ENCODE assay signal across 16 cellular contexts in the genomic region with DNA sequence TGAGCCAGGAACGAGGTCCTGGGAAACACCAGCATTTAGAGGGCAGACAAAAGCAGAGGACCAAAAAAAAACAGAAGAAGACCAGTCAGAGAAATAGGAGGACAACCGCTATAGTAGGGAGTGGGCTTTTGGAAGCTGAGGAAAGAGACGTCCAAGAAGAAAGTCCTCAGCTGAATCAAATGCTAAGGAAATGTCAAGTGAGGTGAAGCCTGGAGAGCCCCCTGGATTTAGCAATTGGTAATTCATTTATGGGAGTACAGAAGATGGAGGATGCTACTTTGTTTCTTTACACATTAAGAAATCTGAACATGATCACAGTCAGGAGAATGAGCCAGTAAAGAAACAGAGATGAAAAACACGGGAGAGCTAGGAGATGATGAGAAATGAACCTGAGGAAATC. TPM values are rescaled to one million over a fixed set of nuclear protein-coding genes. Genes with fewer than 3 reads are reported as not detected.
A peak's percentile ranks its signal among the peaks of the same experiment; 100 is the strongest.
DNase-seq lines count a peak whose midpoint lies in the region; ATAC-seq and TF ChIP-seq lines count a peak whose summit lies in the region.
"Had no signal": no experiment of that assay in that cellular context is flagged by ENCODE, and none has a peak within 500 bp of the region (broad histone marks: within the 10 kb centered on the region; RNA-seq: fewer than 3 reads in every experiment).

No MANE protein-coding gene starts in this region.

- H3K27me3 Mint-ChIP-seq in activated CD4-positive, alpha-beta T cell treated with anti-CD3 and anti-CD28 coated beads, Interleukin-2, amount 10 ng/mL, durations not matched to agents 24 days and 14 days: peaks cover 14% of the 10 kb centered on the region
- no peaks in the 10 kb centered on the region for H3K27me3 Mint-ChIP-seq in activated CD4-positive, alpha-beta T cell treated with anti-CD3 and anti-CD28 coated beads, Interleukin-2, amount 10 ng/mL, durations not matched to agents 7 days and 5 days
- no peaks in the 10 kb centered on the region for H3K27me3 Mint-ChIP-seq in endodermal cell (ENCODE audit: insufficient read depth)

- no peak overlapping the region for H3K4me3 Mint-ChIP-seq in activated CD4-positive, alpha-beta T cell treated with anti-CD3 and anti-CD28 coated beads, Interleukin-2, amount 10 ng/mL, durations not matched to agents 24 days and 14 days
- no peak overlapping the region for H3K4me3 Mint-ChIP-seq in activated CD4-positive, alpha-beta T cell treated with anti-CD3 and anti-CD28 coated beads, Interleukin-2, amount 10 ng/mL, durations not matched to agents 7 days and 5 days
- no peak overlapping the region for H3K4me3 Mint-ChIP-seq in endodermal cell

- POLR2A ChIA-PET in activated CD4-positive, alpha-beta T cell treated with anti-CD3 and anti-CD28 coated beads, Interleukin-2, amount 10 ng/mL, durations not matched to agents 7 days and 5 days (lab: Charles Lee): interaction anchor here (0.6 to 0.7 kb wide), 2 partner anchors 96 to 216 kb away, joined by 3 read pairs; no protein-coding TSS in a partner anchor

- no peaks in the 10 kb centered on the region for H3K4me1 Mint-ChIP-seq in activated CD4-positive, alpha-beta T cell treated with anti-CD3 and anti-CD28 coated beads, Interleukin-2, amount 10 ng/mL, durations not matched to agents 24 days and 14 days
- H3K4me1 Mint-ChIP-seq in activated CD4-positive, alpha-beta T cell treated with anti-CD3 and anti-CD28 coated beads, Interleukin-2, amount 10 ng/mL, durations not matched to agents 7 days and 5 days: no peaks in the 10 kb centered on the region
- H3K4me1 Mint-ChIP-seq in endodermal cell: peaks cover 5% of the 10 kb centered on the region

- no peak overlapping the region for H3K27ac ChIP-seq in endodermal cell (ENCODE audit: low read depth, low read length)

- no peaks in the 10 kb centered on the region for H3K4me1 ChIP-seq in endodermal cell (ENCODE audit: control insufficient read depth, insufficient read depth, low read length)
- H3K4me1 ChIP-seq: Caco-2, HAP-1 had no signal

- peak; percentile 48 for TF ChIP-seq CTCF in endodermal cell (conservative IDR thresholded peaks at IDR 0.05)

- no peaks in the 10 kb centered on the region for H3K36me3 Mint-ChIP-seq in activated CD4-positive, alpha-beta T cell treated with anti-CD3 and anti-CD28 coated beads, Interleukin-2, amount 10 ng/mL, durations not matched to agents 24 days and 14 days (ENCODE audit: low read depth)
- H3K36me3 Mint-ChIP-seq in activated CD4-positive, alpha-beta T cell treated with anti-CD3 and anti-CD28 coated beads, Interleukin-2, amount 10 ng/mL, durations not matched to agents 7 days and 5 days (ENCODE audit: low read depth): no peaks in the 10 kb centered on the region
- H3K36me3 Mint-ChIP-seq in endodermal cell (ENCODE audit: low read depth): no peaks in the 10 kb centered on the region

- peak overlapping the region; percentile 3 for H3K27ac Mint-ChIP-seq in activated CD4-positive, alpha-beta T cell treated with anti-CD3 and anti-CD28 coated beads, Interleukin-2, amount 10 ng/mL, durations not matched to agents 24 days and 14 days
- H3K27ac Mint-ChIP-seq in activated CD4-positive, alpha-beta T cell treated with anti-CD3 and anti-CD28 coated beads, Interleukin-2, amount 10 ng/mL, durations not matched to agents 7 days and 5 days: no peak overlapping the region
- no peak overlapping the region for H3K27ac Mint-ChIP-seq in endodermal cell

- H3K27me3 ChIP-seq in endodermal cell (ENCODE audit: control insufficient read depth, insufficient read depth, low read length, poor library complexity, severe bottlenecking): no peaks in the 10 kb centered on the region

- H3K9ac ChIP-seq in endodermal cell (ENCODE audit: extremely low read depth, low read length, poor library complexity, severe bottlenecking): no peak overlapping the region

- intact Hi-C loops in activated CD4-positive, alpha-beta T cell treated with anti-CD3 and anti-CD28 coated beads, Interleukin-2, amount 10 ng/mL, durations not matched to agents 24 days and 14 days (cut with micrococcal nuclease): no loop called here

- no peaks in the 10 kb centered on the region for H3K9me3 ChIP-seq in endodermal cell (ENCODE audit: control insufficient read depth, low read length)
- H3K9me3 ChIP-seq: Caco-2, HAP-1 had no signal

- H3K9me3 Mint-ChIP-seq in activated CD4-positive, alpha-beta T cell treated with anti-CD3 and anti-CD28 coated beads, Interleukin-2, amount 10 ng/mL, durations not matched to agents 24 days and 14 days: no peaks in the 10 kb centered on the region
- no peaks in the 10 kb centered on the region for H3K9me3 Mint-ChIP-seq in activated CD4-positive, alpha-beta T cell treated with anti-CD3 and anti-CD28 coated beads, Interleukin-2, amount 10 ng/mL, durations not matched to agents 7 days and 5 days
- no peaks in the 10 kb centered on the region for H3K9me3 Mint-ChIP-seq in endodermal cell

- ATAC-seq in GM18517 (IDR thresholded peaks at IDR 0.05; ENCODE audit: unreplicated experiment) (no peak), HG03159 (IDR thresholded peaks at IDR 0.05; ENCODE audit: unreplicated experiment) (no peak)

- H3K4me3 ChIP-seq in endodermal cell (ENCODE audit: low read length): no peak overlapping the region
- H3K4me3 ChIP-seq: HAP-1 had no signal

- DNase-seq in activated CD4-positive, alpha-beta T cell treated with anti-CD3 and anti-CD28 coated beads, Interleukin-2, amount 10 ng/mL, durations not matched to agents 24 days and 14 days: no peak
- no peak for DNase-seq in activated CD4-positive, alpha-beta T cell treated with anti-CD3 and anti-CD28 coated beads, Interleukin-2, amount 10 ng/mL, durations not matched to agents 7 days and 5 days
- DNase-seq in OCI-M1 (lab: John Stamatoyannopoulos, UW) (peak; percentile 29), endodermal cell (no peak), NCI-H1105 treated with DMSO at 0.1 percent for 48 hours (lab: John Stamatoyannopoulos, UW) (no peak), dermis blood vessel endothelial cell (no peak)
- DNase-seq: 8988T, Caco-2, NCI-H1105, NCI-H187, NCI-H2171, NCI-H82, SHP77 treated with DMSO at 0.1 percent for 48 hours had no signal

- WGBS in endodermal cell (ENCODE audit: insufficient coverage in 1 of 2, insufficient read length in 1 of 2), 2 experiments: 85 to 91% methylated on average over 4 of the region's 4 CpGs

- H3K36me3 ChIP-seq in endodermal cell (ENCODE audit: control insufficient read depth, insufficient read depth, low read length): no peaks in the 10 kb centered on the region
- H3K36me3 ChIP-seq: HAP-1 had no signal

- CTCF ChIA-PET in activated CD4-positive, alpha-beta T cell treated with anti-CD3 and anti-CD28 coated beads, Interleukin-2, amount 10 ng/mL, durations not matched to agents 7 days and 5 days (lab: Charles Lee): interaction anchor here (0.6 to 2.1 kb wide), 6 partner anchors 9 to 164 kb away, joined by 3 to 7 read pairs (median 4); a partner anchor contains a TSS

RNA-seq across cellular contexts. Expression of a gene that starts 41.1 kb away (rescaled TPM):
- total RNA-seq in activated CD4-positive, alpha-beta T cell treated with anti-CD3 and anti-CD28 coated beads, Interleukin-2, amount 10 ng/mL, durations not matched to agents 24 days and 14 days: 3.7 TPM in 2 replicates
- 1 to 10 TPM; 6.5 to 7.4 TPM for total RNA-seq in activated CD4-positive, alpha-beta T cell treated with anti-CD3 and anti-CD28 coated beads, Interleukin-2, amount 10 ng/mL, durations not matched to agents 7 days and 5 days
- total RNA-seq in endodermal cell: 1 to 10 TPM; 3.6 to 6.0 TPM
- 14.1 TPM for polyA plus RNA-seq in endodermal cell (2013, experiment 1 of 2)
- polyA plus RNA-seq in endodermal cell (2013, experiment 2 of 2): 13.2 TPM
- 13.3 and 37.6 TPM in 2 replicates for total RNA-seq in dermis blood vessel endothelial cell
